ENCODE assay signal across 22 cellular contexts in the genomic region with DNA sequence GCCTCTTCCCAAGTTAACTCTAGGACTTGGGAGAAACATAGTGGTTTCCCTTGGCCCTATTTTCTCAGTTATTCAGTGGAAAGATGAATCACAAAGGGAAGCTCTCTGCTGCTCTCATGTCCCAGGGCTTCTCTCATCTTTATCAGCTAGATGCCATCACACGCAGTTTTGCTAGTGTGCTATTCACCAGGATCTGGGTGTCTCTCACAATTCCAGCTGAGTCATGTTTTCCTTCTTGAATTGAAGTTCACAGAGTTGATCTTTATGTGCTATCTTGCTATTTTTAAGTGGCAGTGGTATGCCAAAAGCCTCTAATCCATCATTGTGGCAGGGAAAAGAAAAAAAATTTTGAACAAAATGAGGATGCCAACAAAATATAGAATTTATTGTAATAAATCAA.
DNase-seq lines count a peak whose midpoint lies in the region; ATAC-seq and TF ChIP-seq lines count a peak whose summit lies in the region.
"Had no signal": no experiment of that assay in that cellular context is flagged by ENCODE, and none has a peak within 500 bp of the region (broad histone marks: within the 10 kb centered on the region; RNA-seq: fewer than 3 reads in every experiment).

No MANE protein-coding gene starts in this region.

- H3K36me3 Mint-ChIP-seq in GM23338 (ENCODE audit: low read depth), result no peaks in the 10 kb centered on the region
- no peaks in the 10 kb centered on the region for H3K36me3 Mint-ChIP-seq in activated naive CD4-positive, alpha-beta T cell treated with anti-CD3 and anti-CD28 coated beads, Interleukin-2, amount 10 ng/mL, durations not matched to agents 7 days and 5 days
- H3K36me3 Mint-ChIP-seq: CD14-positive monocyte, memory B cell had no signal

- DNase-seq in A172 (ENCODE audit: low spot score) (peak; percentile 23), GM23338 (ENCODE audit: low spot score) (peak; percentile 1), astrocyte of the spinal cord (ENCODE audit: low read depth, low spot score) (peak; percentile 38), foreskin keratinocyte (peak; percentile 22 to 64), COLO668 (lab: John Stamatoyannopoulos, UW; ENCODE audit: unreplicated experiment) (no peak), amygdala (lab: John Stamatoyannopoulos, UW) (no peak)
- no peak for DNase-seq in stimulated activated CD8-positive, alpha-beta memory T cell treated with anti-CD3 and anti-CD28 coated beads, Interleukin-4, amount 100 ng/mL, for 48 hours
- no peak for DNase-seq in activated naive CD4-positive, alpha-beta T cell treated with anti-CD3 and anti-CD28 coated beads, Interleukin-2, amount 10 ng/mL, durations not matched to agents 7 days and 5 days
- DNase-seq: activated CD4-positive, alpha-beta memory T cell treated with anti-CD3 and anti-CD28 coated beads, Interleukin-2, amount 10 ng/mL, durations not matched to agents 7 days and 5 days; activated gamma-delta T cell treated with Interleukin-2 at 50 U/mL for 16 hours; central memory CD4-positive, alpha-beta T cell; Karpas-422; left cardiac atrium; naive thymus-derived CD8-positive, alpha-beta T cell; NCI-H187 treated with DMSO at 0.1 percent for 48 hours; NCI-H774 had no signal

- H3K36me3 ChIP-seq in GM23338 (ENCODE audit: insufficient read depth), result no peaks in the 10 kb centered on the region

- no peaks in the 10 kb centered on the region for H3K9me2 ChIP-seq in GM23338 (ENCODE audit: insufficient read depth)

- no peak overlapping the region for H2AFZ ChIP-seq in GM23338
- H2AFZ ChIP-seq: parathyroid adenoma had no signal

- ATAC-seq in GM23338 (no peak), foreskin keratinocyte (peak; percentile 13)
- ATAC-seq: activated CD4-positive, CD25-positive, alpha-beta regulatory T cell treated with anti-CD3 and anti-CD28 coated beads, Interleukin-2, amount 50 U/mL, for 24 hours; left cardiac atrium; naive thymus-derived CD8-positive, alpha-beta T cell; Right ventricle myocardium inferior; sciatic nerve had no signal

- H3K27me3 ChIP-seq in GM23338 (ENCODE audit: insufficient read depth) (no peaks in the 10 kb centered on the region), foreskin keratinocyte (no peaks in the 10 kb centered on the region)

- H3K79me2 ChIP-seq in GM23338 (replicated peaks; ENCODE audit: insufficient read depth), result no peaks in the 10 kb centered on the region
- H3K79me2 ChIP-seq: parathyroid adenoma had no signal

- no peak overlapping the region for H3K27ac ChIP-seq in GM23338 (ENCODE audit: low read depth)
- H3K27ac ChIP-seq in foreskin keratinocyte, result no peak overlapping the region
- H3K27ac ChIP-seq: parathyroid adenoma had no signal

- H3F3A ChIP-seq in GM23338 (replicated peaks; ENCODE audit: low read depth), result no peaks in the 10 kb centered on the region

- H3K27ac Mint-ChIP-seq in GM23338, result peak overlapping the region; percentile 69; the same call in 1 of the 2 replicates
- no peak overlapping the region for H3K27ac Mint-ChIP-seq in activated naive CD4-positive, alpha-beta T cell treated with anti-CD3 and anti-CD28 coated beads, Interleukin-2, amount 10 ng/mL, durations not matched to agents 7 days and 5 days
- H3K27ac Mint-ChIP-seq: activated CD4-positive, alpha-beta memory T cell treated with anti-CD3 and anti-CD28 coated beads, Interleukin-2, amount 10 ng/mL, durations not matched to agents 7 days and 5 days; CD14-positive monocyte; memory B cell; naive thymus-derived CD8-positive, alpha-beta T cell had no signal

- H3K4me3 ChIP-seq in GM23338 (no peak overlapping the region), astrocyte of the spinal cord (ENCODE audit: low read depth, low read length) (no peak overlapping the region)

- in situ Hi-C loops in astrocyte of the spinal cord (cut with HindIII; ENCODE audit: low sequenced_read_pairs), result no loop called here

- no peak for TF ChIP-seq CTCF in GM23338 (conservative IDR thresholded peaks at IDR 0.05; ENCODE audit: low read depth in 2 of 2)
- TF ChIP-seq CTCF in astrocyte of the spinal cord (IDR thresholded peaks at IDR 0.05; ENCODE audit: low read depth, low read length), result no peak
- TF ChIP-seq CTCF in foreskin keratinocyte (conservative IDR thresholded peaks at IDR 0.05), result no peak

- H3K27me3 Mint-ChIP-seq in GM23338 (ENCODE audit: insufficient read depth, low read depth, poor library complexity), result no peaks in the 10 kb centered on the region
- H3K27me3 Mint-ChIP-seq in activated naive CD4-positive, alpha-beta T cell treated with anti-CD3 and anti-CD28 coated beads, Interleukin-2, amount 10 ng/mL, durations not matched to agents 7 days and 5 days, result no peaks in the 10 kb centered on the region
- H3K27me3 Mint-ChIP-seq: activated CD4-positive, alpha-beta memory T cell treated with anti-CD3 and anti-CD28 coated beads, Interleukin-2, amount 10 ng/mL, durations not matched to agents 7 days and 5 days; naive thymus-derived CD8-positive, alpha-beta T cell had no signal

- peaks cover 4% of the 10 kb centered on the region; the same call in 1 of the 2 replicates for H3K4me1 ChIP-seq in GM23338 (ENCODE audit: insufficient read depth)
- peaks cover 25% of the 10 kb centered on the region for H3K4me1 ChIP-seq in foreskin keratinocyte
- H3K4me1 ChIP-seq: parathyroid adenoma had no signal

- H3K4me1 Mint-ChIP-seq in GM23338, result peaks cover 8% of the 10 kb centered on the region; the same call in 2 of the 3 replicates
- H3K4me1 Mint-ChIP-seq in activated naive CD4-positive, alpha-beta T cell treated with anti-CD3 and anti-CD28 coated beads, Interleukin-2, amount 10 ng/mL, durations not matched to agents 7 days and 5 days, result no peaks in the 10 kb centered on the region
- H3K4me1 Mint-ChIP-seq: activated CD4-positive, alpha-beta memory T cell treated with anti-CD3 and anti-CD28 coated beads, Interleukin-2, amount 10 ng/mL, durations not matched to agents 7 days and 5 days; CD14-positive monocyte; memory B cell; naive thymus-derived CD8-positive, alpha-beta T cell had no signal

- H3K4me2 ChIP-seq in GM23338, result no peak overlapping the region

- CTCF ChIA-PET in activated naive CD4-positive, alpha-beta T cell treated with anti-CD3 and anti-CD28 coated beads, Interleukin-2, amount 10 ng/mL, durations not matched to agents 7 days and 5 days (lab: Charles Lee), result no interaction called here

- H3K4me3 Mint-ChIP-seq in GM23338, result no peak overlapping the region
- no peak overlapping the region for H3K4me3 Mint-ChIP-seq in activated naive CD4-positive, alpha-beta T cell treated with anti-CD3 and anti-CD28 coated beads, Interleukin-2, amount 10 ng/mL, durations not matched to agents 7 days and 5 days
- H3K4me3 Mint-ChIP-seq: activated CD4-positive, alpha-beta memory T cell treated with anti-CD3 and anti-CD28 coated beads, Interleukin-2, amount 10 ng/mL, durations not matched to agents 7 days and 5 days; CD14-positive monocyte; memory B cell; naive thymus-derived CD8-positive, alpha-beta T cell had no signal

- no peaks in the 10 kb centered on the region for H4K20me1 ChIP-seq in GM23338 (replicated peaks; ENCODE audit: insufficient read depth)

- H3K9me3 Mint-ChIP-seq in GM23338, result no peaks in the 10 kb centered on the region
- H3K9me3 Mint-ChIP-seq in activated naive CD4-positive, alpha-beta T cell treated with anti-CD3 and anti-CD28 coated beads, Interleukin-2, amount 10 ng/mL, durations not matched to agents 7 days and 5 days, result peaks cover 11% of the 10 kb centered on the region

TF ChIP-seq in GM23338, 12 proteins besides CTCF, POLR2A, EP300 and RAD21:
- TF ChIP-seq, protein P1, sequence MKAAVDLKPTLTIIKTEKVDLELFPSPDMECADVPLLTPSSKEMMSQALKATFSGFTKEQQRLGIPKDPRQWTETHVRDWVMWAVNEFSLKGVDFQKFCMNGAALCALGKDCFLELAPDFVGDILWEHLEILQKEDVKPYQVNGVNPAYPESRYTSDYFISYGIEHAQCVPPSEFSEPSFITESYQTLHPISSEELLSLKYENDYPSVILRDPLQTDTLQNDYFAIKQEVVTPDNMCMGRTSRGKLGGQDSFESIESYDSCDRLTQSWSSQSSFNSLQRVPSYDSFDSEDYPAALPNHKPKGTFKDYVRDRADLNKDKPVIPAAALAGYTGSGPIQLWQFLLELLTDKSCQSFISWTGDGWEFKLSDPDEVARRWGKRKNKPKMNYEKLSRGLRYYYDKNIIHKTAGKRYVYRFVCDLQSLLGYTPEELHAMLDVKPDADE (IDR thresholded peaks at IDR 0.05), result no peak
- TF ChIP-seq EZH2phosphoT487 (IDR thresholded peaks at IDR 0.05; ENCODE audit: unreplicated experiment) (no peak), JUNB (IDR thresholded peaks at IDR 0.05; ENCODE audit: unreplicated experiment) (no peak), ZNF114 (CRISPR knock-in tag; IDR thresholded peaks at IDR 0.05) (no peak), POLR2AphosphoS5 (IDR thresholded peaks at IDR 0.05; ENCODE audit: low read depth) (no peak), EZH2 (IDR thresholded peaks at IDR 0.05; ENCODE audit: low read depth, unreplicated experiment) (no peak), NANOG (IDR thresholded peaks at IDR 0.05; ENCODE audit: borderline replicate concordance) (no peak), ZNF331 (CRISPR knock-in tag; IDR thresholded peaks at IDR 0.05; ENCODE audit: low read depth) (no peak), STAT1 (IDR thresholded peaks at IDR 0.05; ENCODE audit: unreplicated experiment) (no peak)
- TF ChIP-seq, protein P2, sequence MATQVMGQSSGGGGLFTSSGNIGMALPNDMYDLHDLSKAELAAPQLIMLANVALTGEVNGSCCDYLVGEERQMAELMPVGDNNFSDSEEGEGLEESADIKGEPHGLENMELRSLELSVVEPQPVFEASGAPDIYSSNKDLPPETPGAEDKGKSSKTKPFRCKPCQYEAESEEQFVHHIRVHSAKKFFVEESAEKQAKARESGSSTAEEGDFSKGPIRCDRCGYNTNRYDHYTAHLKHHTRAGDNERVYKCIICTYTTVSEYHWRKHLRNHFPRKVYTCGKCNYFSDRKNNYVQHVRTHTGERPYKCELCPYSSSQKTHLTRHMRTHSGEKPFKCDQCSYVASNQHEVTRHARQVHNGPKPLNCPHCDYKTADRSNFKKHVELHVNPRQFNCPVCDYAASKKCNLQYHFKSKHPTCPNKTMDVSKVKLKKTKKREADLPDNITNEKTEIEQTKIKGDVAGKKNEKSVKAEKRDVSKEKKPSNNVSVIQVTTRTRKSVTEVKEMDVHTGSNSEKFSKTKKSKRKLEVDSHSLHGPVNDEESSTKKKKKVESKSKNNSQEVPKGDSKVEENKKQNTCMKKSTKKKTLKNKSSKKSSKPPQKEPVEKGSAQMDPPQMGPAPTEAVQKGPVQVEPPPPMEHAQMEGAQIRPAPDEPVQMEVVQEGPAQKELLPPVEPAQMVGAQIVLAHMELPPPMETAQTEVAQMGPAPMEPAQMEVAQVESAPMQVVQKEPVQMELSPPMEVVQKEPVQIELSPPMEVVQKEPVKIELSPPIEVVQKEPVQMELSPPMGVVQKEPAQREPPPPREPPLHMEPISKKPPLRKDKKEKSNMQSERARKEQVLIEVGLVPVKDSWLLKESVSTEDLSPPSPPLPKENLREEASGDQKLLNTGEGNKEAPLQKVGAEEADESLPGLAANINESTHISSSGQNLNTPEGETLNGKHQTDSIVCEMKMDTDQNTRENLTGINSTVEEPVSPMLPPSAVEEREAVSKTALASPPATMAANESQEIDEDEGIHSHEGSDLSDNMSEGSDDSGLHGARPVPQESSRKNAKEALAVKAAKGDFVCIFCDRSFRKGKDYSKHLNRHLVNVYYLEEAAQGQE (IDR thresholded peaks at IDR 0.05; ENCODE audit: unreplicated experiment), result no peak

Comparison
In these comparisons a context has a peak if more than half of its experiments do, and no peak if none do; other contexts are left out.
1. DNase-seq: peak in A172 (single experiment), GM23338 (single experiment), astrocyte of the spinal cord (single experiment) and foreskin keratinocyte (2 of 2); none in COLO668 (single experiment), amygdala (0 of 56), stimulated activated CD8-positive, alpha-beta memory T cell treated with anti-CD3 and anti-CD28 coated beads, Interleukin-4, amount 100 ng/mL, for 48 hours (single experiment) and activated naive CD4-positive, alpha-beta T cell treated with anti-CD3 and anti-CD28 coated beads, Interleukin-2, amount 10 ng/mL, durations not matched to agents 7 days and 5 days (single experiment).